Comparison of ENCODE assay signal across 2 cellular contexts in the genomic region with DNA sequence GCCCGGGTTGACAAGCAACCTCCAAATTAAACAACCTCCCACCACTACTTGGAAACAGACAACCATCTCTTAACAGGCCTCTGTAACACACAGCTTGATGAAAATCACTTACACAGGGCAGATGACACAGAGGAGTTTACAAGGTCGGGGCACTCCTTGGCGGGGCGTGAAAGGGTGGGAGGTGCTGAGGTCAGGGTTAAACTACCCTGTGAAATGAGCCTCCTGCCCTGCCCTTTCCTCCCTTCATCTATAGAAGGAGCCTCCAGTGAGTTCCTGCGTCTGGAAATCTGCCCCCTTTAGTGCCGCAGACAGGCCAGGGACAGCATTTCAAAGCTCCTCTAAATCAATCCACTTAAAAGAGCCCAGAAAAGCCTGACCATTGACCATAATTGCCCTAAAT.
TF ChIP-seq lines count a peak whose summit lies in the region.

No MANE protein-coding gene starts in this region.

TF ChIP-seq in endothelial cell of umbilical vein, 7 proteins besides CTCF, POLR2A, EP300 and RAD21 (continued from another document):
- no peak for TF ChIP-seq MAX (IDR thresholded peaks at IDR 0.05; ENCODE audit: insufficient read depth, insufficient read length)
- no peak for TF ChIP-seq FOS (IDR thresholded peaks at IDR 0.05; ENCODE audit: borderline replicate concordance, insufficient read depth, low read length)

TF ChIP-seq in neural cell, 6 proteins besides CTCF, POLR2A, EP300 and RAD21 (continued from another document):
- TF ChIP-seq, protein P1, sequence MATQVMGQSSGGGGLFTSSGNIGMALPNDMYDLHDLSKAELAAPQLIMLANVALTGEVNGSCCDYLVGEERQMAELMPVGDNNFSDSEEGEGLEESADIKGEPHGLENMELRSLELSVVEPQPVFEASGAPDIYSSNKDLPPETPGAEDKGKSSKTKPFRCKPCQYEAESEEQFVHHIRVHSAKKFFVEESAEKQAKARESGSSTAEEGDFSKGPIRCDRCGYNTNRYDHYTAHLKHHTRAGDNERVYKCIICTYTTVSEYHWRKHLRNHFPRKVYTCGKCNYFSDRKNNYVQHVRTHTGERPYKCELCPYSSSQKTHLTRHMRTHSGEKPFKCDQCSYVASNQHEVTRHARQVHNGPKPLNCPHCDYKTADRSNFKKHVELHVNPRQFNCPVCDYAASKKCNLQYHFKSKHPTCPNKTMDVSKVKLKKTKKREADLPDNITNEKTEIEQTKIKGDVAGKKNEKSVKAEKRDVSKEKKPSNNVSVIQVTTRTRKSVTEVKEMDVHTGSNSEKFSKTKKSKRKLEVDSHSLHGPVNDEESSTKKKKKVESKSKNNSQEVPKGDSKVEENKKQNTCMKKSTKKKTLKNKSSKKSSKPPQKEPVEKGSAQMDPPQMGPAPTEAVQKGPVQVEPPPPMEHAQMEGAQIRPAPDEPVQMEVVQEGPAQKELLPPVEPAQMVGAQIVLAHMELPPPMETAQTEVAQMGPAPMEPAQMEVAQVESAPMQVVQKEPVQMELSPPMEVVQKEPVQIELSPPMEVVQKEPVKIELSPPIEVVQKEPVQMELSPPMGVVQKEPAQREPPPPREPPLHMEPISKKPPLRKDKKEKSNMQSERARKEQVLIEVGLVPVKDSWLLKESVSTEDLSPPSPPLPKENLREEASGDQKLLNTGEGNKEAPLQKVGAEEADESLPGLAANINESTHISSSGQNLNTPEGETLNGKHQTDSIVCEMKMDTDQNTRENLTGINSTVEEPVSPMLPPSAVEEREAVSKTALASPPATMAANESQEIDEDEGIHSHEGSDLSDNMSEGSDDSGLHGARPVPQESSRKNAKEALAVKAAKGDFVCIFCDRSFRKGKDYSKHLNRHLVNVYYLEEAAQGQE (IDR thresholded peaks at IDR 0.05; ENCODE audit: borderline replicate concordance): no peak
- TF ChIP-seq POLR2AphosphoS5 (IDR thresholded peaks at IDR 0.05): no peak
- no peak for TF ChIP-seq TAF1 (IDR thresholded peaks at IDR 0.05; ENCODE audit: low read depth)
- TF ChIP-seq MXI1 (conservative IDR thresholded peaks at IDR 0.05; ENCODE audit: poor library complexity, severe bottlenecking): no peak
